21 cellular contexts compared by ENCODE assay signal in genomic region chr6:17007749-17008148, GRCh38.
"Had no signal": no experiment of that assay in that cellular context is flagged by ENCODE, and none has a peak within 500 bp of the region (broad histone marks: within the 10 kb centered on the region; RNA-seq: fewer than 3 reads in every experiment).

No MANE protein-coding gene starts in this region.

- H3K4me3 Mint-ChIP-seq: dendritic cell treated with granulocyte-macrophage colony-stimulating factor and Interleukin-4, amounts not matched to agents 40 ng/mL and 50 ng/mL, for 4 days; endodermal cell; naive thymus-derived CD8-positive, alpha-beta T cell; nephron progenitor cell had no signal

- H3K4me1 Mint-ChIP-seq: endodermal cell; naive thymus-derived CD8-positive, alpha-beta T cell; nephron progenitor cell had no signal

- H3K27ac Mint-ChIP-seq: dendritic cell treated with granulocyte-macrophage colony-stimulating factor and Interleukin-4, amounts not matched to agents 40 ng/mL and 50 ng/mL, for 4 days; endodermal cell; naive thymus-derived CD8-positive, alpha-beta T cell; nephron progenitor cell had no signal

- DNase-seq: effector CD8-positive, alpha-beta T cell; endodermal cell; foreskin fibroblast; gastrocnemius medialis; head of caudate nucleus; left ventricle myocardium superior; lower lobe of right lung; naive thymus-derived CD8-positive, alpha-beta T cell; nephron progenitor cell; nucleus accumbens; stimulated activated CD4-positive, alpha-beta T cell treated with anti-CD3 and anti-CD28 coated beads, Interleukin-12 subunit alpha, Interleukin-12 subunit beta, amount 100 ng/mL, for 4 hours; stimulated activated CD4-positive, alpha-beta T cell treated with anti-CD3 and anti-CD28 coated beads, Interleukin-1b, Interleukin-23, amount 100 ng/mL, for 48 hours; stimulated activated CD4-positive, alpha-beta T cell treated with anti-CD3 and anti-CD28 coated beads, Interleukin-4, amount 100 ng/mL, for 1 hour; stimulated activated CD8-positive, alpha-beta memory T cell treated with anti-CD3 and anti-CD28 coated beads, Interleukin-4, amount 100 ng/mL, for 48 hours; stimulated activated naive CD4-positive, alpha-beta T cell treated with Interleukin-2 at 50 U/mL for 16 hours; transverse colon; upper lobe of right lung; uterus had no signal

- ATAC-seq: esophagus mucosa; gastrocnemius medialis; left ventricle myocardium superior; lower lobe of right lung; naive thymus-derived CD8-positive, alpha-beta T cell; sciatic nerve; upper lobe of right lung had no signal
